Comparison of ENCODE assay signal across 9 cellular contexts in genomic region chr6:158649289-158650143, GRCh38. TPM values are rescaled to one million over a fixed set of nuclear protein-coding genes. Genes with fewer than 3 reads are reported as not detected.
DNase-seq lines count a peak whose midpoint lies in the region; ATAC-seq and TF ChIP-seq lines count a peak whose summit lies in the region.
"Had no signal": no experiment of that assay in that cellular context is flagged by ENCODE, and none has a peak within 500 bp of the region (broad histone marks: within the 10 kb centered on the region; RNA-seq: fewer than 3 reads in every experiment).

A gene with protein sequence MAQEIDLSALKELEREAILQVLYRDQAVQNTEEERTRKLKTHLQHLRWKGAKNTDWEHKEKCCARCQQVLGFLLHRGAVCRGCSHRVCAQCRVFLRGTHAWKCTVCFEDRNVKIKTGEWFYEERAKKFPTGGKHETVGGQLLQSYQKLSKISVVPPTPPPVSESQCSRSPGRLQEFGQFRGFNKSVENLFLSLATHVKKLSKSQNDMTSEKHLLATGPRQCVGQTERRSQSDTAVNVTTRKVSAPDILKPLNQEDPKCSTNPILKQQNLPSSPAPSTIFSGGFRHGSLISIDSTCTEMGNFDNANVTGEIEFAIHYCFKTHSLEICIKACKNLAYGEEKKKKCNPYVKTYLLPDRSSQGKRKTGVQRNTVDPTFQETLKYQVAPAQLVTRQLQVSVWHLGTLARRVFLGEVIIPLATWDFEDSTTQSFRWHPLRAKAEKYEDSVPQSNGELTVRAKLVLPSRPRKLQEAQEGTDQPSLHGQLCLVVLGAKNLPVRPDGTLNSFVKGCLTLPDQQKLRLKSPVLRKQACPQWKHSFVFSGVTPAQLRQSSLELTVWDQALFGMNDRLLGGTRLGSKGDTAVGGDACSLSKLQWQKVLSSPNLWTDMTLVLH (plus strand): TSS chr6:158650054. CDS start chr6:158663269, 13,215 bp downstream.

- no peak within 1 kb of the TSS for H3K23ac ChIP-seq in mesenchymal stem cell (ENCODE audit: low read length in 2 of 2)

- no peak for TF ChIP-seq CTCF in astrocyte of the spinal cord (IDR thresholded peaks at IDR 0.05; ENCODE audit: low read depth, low read length)

- H2AK5ac ChIP-seq in mesenchymal stem cell (ENCODE audit: low read length, severe bottlenecking) = peak within 1 kb of the TSS; percentile 33

- H3K14ac ChIP-seq in mesenchymal stem cell (ENCODE audit: low read length in 2 of 2) = peak within 1 kb of the TSS in 1 of 2 experiments; percentile 44

- peak within 1 kb of the TSS in 1 of 2 experiments; percentile 69 for H3K4ac ChIP-seq in mesenchymal stem cell (ENCODE audit: low read depth in 1 of 2, low read length in 2 of 2)

- H3K4me3 ChIP-seq in astrocyte of the spinal cord (ENCODE audit: low read depth, low read length) (no peak within 1 kb of the TSS), mesenchymal stem cell (ENCODE audit: insufficient read depth in 1 of 2, low read depth in 1 of 2, low read length in 2 of 2) (peak within 1 kb of the TSS in 1 of 2 experiments; percentile 3)
- H3K4me3 ChIP-seq: pancreas had no signal

- H2BK15ac ChIP-seq in mesenchymal stem cell (ENCODE audit: low read depth, poor library complexity, severe bottlenecking) = peak within 1 kb of the TSS; percentile 44

- H3K79me1 ChIP-seq in mesenchymal stem cell (replicated peaks; ENCODE audit: low read length, poor library complexity, severe bottlenecking) = no peaks in the 10 kb centered on the region

- H2BK12ac ChIP-seq in mesenchymal stem cell (ENCODE audit: low read length in 2 of 2) = peak within 1 kb of the TSS; percentile 85 to 90

- peak within 1 kb of the TSS; percentile 78 for H4K8ac ChIP-seq in mesenchymal stem cell (ENCODE audit: low read length)

- no peaks in the 10 kb centered on the region for H3K27me3 ChIP-seq in mesenchymal stem cell (ENCODE audit: control insufficient read depth in 1 of 2, insufficient read depth in 1 of 2, low read length in 2 of 2)
- H3K27me3 ChIP-seq: pancreas had no signal

- no peak within 1 kb of the TSS for H2BK120ac ChIP-seq in mesenchymal stem cell (ENCODE audit: low read depth, low read length)

- H3K4me2 ChIP-seq in mesenchymal stem cell (ENCODE audit: low read length, poor library complexity, severe bottlenecking) = peak within 1 kb of the TSS; percentile 54

- H4K91ac ChIP-seq in mesenchymal stem cell (ENCODE audit: low read length) = peak within 1 kb of the TSS; percentile 89

- 71% methylated on average over 12 of the region's 15 CpGs for WGBS in mesenchymal stem cell

- no peaks in the 10 kb centered on the region for H3K36me3 ChIP-seq in mesenchymal stem cell (ENCODE audit: control insufficient read depth in 1 of 2, insufficient read depth in 2 of 2, low read depth in 1 of 2, low read length in 2 of 2)
- H3K36me3 ChIP-seq: pancreas had no signal

- peak within 1 kb of the TSS; percentile 43 for H3K27ac ChIP-seq in mesenchymal stem cell (ENCODE audit: low read length, poor library complexity, severe bottlenecking)

- in situ Hi-C loops in astrocyte of the spinal cord (cut with HindIII; ENCODE audit: low sequenced_read_pairs) = no loop called here

- no peak within 1 kb of the TSS for H2BK5ac ChIP-seq in mesenchymal stem cell (ENCODE audit: low read depth, low read length, poor library complexity, severe bottlenecking)

- no peak within 1 kb of the TSS for H2AFZ ChIP-seq in mesenchymal stem cell (ENCODE audit: low read depth, low read length)

- ATAC-seq in GM19395 (IDR thresholded peaks at IDR 0.05; ENCODE audit: unreplicated experiment) (peak; percentile 50), HG03460 (IDR thresholded peaks at IDR 0.05; ENCODE audit: unreplicated experiment) (peak; percentile 42)

- H3K18ac ChIP-seq in mesenchymal stem cell (ENCODE audit: low read depth in 1 of 2, low read length in 2 of 2) = peak within 1 kb of the TSS; percentile 75 to 89

- DNase-seq in Ammon's horn (ENCODE audit: low spot score) (peak; percentile 76), T-helper 22 cell (ENCODE audit: low read depth) (peak; percentile 89), astrocyte of the spinal cord (ENCODE audit: low read depth, low spot score) (peak; percentile 91), mesenchymal stem cell (peak; percentile 75), NCI-H1436 (lab: John Stamatoyannopoulos, UW) (no peak)
- DNase-seq in stimulated activated CD8-positive, alpha-beta memory T cell treated with anti-CD3 and anti-CD28 coated beads, Interleukin-7, amount 100 ng/mL, for 48 hours (ENCODE audit: extremely low read depth in 1 of 2, low read depth in 1 of 2) = peak; percentile 77 to 90

- H3K9me3 ChIP-seq in mesenchymal stem cell (ENCODE audit: control insufficient read depth, low read length) = no peaks in the 10 kb centered on the region
- H3K9me3 ChIP-seq: pancreas had no signal

- H3K9ac ChIP-seq in mesenchymal stem cell (ENCODE audit: low read length) = peak within 1 kb of the TSS; percentile 73

- H3K4me1 ChIP-seq in mesenchymal stem cell (ENCODE audit: control insufficient read depth, insufficient read depth, low read depth, low read length) = peaks cover 8% of the 10 kb centered on the region

RNA-seq across cellular contexts. Expression of the gene that starts here (rescaled TPM):
- polyA plus RNA-seq in mesenchymal stem cell (2013, experiment 1 of 2) = 2.1 TPM
- polyA plus RNA-seq in mesenchymal stem cell (2013, experiment 2 of 2) = 2.3 TPM
